Comparison of ENCODE assay signal across 10 cellular contexts in genomic region chr3:23219117-23219516, GRCh38.
DNase-seq lines count a peak whose midpoint lies in the region; ATAC-seq, FAIRE-seq and TF ChIP-seq lines count a peak whose summit lies in the region.
"Had no signal": no experiment of that assay in that cellular context is flagged by ENCODE, and none has a peak within 500 bp of the region (broad histone marks: within the 10 kb centered on the region; RNA-seq: fewer than 3 reads in every experiment).

No MANE protein-coding gene starts in this region.

- no peak for FAIRE-seq in HTR-8/SVneo (lab: Jason Lieb, UNC)
- FAIRE-seq: colon had no signal

- peak overlapping the region in 1 of 2 donors; percentile 6 for H3K27ac ChIP-seq in coronary artery
- H3K27ac ChIP-seq: SJCRH30 had no signal

- no peak for TF ChIP-seq CTCF in coronary artery (IDR thresholded peaks at IDR 0.05)

- peak overlapping the region; percentile 21 for H3K4me3 ChIP-seq in coronary artery
- H3K4me3 ChIP-seq: SJCRH30 had no signal

- peak; percentile 62 for ATAC-seq in GM18498 (IDR thresholded peaks at IDR 0.05; ENCODE audit: unreplicated experiment)
- ATAC-seq in GM21529 (IDR thresholded peaks at IDR 0.05; ENCODE audit: unreplicated experiment) = peak; percentile 53
- ATAC-seq in HG03342 (IDR thresholded peaks at IDR 0.05; ENCODE audit: unreplicated experiment) = peak; percentile 39

- no peak for DNase-seq in coronary artery (ENCODE audit: low spot score)
- no peak for DNase-seq in stimulated activated CD8-positive, alpha-beta memory T cell treated with anti-CD3 and anti-CD28 coated beads, Interleukin-4, amount 100 ng/mL, for 48 hours
- DNase-seq in HTR-8/SVneo (ENCODE audit: insufficient read length, low spot score) = no peak
- no peak for DNase-seq in activated CD4-positive, CD25-positive, alpha-beta regulatory T cell (lab: John Stamatoyannopoulos, UW)
- DNase-seq in RPMI8226 = no peak
